1 cellular context compared by ENCODE assay signal in the genomic region with DNA sequence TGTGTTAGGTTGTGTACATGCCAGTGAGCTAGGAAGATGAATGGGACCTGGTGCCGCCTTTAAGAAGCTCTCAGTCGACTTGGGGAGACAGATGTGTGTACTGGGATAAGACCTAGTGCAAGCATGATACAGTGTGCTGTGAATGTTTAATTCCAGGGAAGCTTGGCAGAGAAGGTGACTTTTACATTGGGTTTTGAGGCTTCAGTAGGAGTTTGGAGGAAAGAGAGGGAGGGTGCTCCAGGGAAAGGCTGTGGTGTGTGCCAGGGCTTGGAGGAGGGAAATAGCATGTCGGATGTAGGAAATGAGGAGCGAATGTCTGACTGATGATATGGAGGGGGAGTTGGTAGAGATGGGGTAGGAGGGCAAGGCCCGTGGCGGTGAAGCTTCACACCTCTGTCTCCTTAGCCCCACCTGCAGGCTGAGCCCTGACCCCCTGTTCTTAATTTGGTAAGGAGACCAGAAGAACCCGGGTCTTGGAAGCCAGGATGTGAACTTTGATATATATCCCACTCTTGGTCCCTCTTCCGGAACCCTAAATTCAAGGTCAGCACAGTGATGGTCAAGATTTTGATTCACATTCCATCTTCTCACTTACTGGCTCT.
TF ChIP-seq lines count a peak whose summit lies in the region.

No MANE protein-coding gene starts in this region.

TF ChIP-seq in HEK293, 187 proteins besides CTCF, POLR2A, EP300 and RAD21 (continued from another document):
- TF ChIP-seq, protein P1, sequence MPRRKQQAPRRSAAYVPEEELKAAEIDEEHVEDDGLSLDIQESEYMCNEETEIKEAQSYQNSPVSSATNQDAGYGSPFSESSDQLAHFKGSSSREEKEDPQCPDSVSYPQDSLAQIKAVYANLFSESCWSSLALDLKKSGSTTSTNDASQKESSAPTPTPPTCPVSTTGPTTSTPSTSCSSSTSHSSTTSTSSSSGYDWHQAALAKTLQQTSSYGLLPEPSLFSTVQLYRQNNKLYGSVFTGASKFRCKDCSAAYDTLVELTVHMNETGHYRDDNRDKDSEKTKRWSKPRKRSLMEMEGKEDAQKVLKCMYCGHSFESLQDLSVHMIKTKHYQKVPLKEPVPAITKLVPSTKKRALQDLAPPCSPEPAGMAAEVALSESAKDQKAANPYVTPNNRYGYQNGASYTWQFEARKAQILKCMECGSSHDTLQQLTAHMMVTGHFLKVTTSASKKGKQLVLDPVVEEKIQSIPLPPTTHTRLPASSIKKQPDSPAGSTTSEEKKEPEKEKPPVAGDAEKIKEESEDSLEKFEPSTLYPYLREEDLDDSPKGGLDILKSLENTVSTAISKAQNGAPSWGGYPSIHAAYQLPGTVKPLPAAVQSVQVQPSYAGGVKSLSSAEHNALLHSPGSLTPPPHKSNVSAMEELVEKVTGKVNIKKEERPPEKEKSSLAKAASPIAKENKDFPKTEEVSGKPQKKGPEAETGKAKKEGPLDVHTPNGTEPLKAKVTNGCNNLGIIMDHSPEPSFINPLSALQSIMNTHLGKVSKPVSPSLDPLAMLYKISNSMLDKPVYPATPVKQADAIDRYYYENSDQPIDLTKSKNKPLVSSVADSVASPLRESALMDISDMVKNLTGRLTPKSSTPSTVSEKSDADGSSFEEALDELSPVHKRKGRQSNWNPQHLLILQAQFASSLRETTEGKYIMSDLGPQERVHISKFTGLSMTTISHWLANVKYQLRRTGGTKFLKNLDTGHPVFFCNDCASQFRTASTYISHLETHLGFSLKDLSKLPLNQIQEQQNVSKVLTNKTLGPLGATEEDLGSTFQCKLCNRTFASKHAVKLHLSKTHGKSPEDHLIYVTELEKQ (tag by site-specific recombination; IDR thresholded peaks at IDR 0.05; ENCODE audit: borderline replicate concordance), result no peak
